Comparison of ENCODE assay signal across 7 cellular contexts in the genomic region with DNA sequence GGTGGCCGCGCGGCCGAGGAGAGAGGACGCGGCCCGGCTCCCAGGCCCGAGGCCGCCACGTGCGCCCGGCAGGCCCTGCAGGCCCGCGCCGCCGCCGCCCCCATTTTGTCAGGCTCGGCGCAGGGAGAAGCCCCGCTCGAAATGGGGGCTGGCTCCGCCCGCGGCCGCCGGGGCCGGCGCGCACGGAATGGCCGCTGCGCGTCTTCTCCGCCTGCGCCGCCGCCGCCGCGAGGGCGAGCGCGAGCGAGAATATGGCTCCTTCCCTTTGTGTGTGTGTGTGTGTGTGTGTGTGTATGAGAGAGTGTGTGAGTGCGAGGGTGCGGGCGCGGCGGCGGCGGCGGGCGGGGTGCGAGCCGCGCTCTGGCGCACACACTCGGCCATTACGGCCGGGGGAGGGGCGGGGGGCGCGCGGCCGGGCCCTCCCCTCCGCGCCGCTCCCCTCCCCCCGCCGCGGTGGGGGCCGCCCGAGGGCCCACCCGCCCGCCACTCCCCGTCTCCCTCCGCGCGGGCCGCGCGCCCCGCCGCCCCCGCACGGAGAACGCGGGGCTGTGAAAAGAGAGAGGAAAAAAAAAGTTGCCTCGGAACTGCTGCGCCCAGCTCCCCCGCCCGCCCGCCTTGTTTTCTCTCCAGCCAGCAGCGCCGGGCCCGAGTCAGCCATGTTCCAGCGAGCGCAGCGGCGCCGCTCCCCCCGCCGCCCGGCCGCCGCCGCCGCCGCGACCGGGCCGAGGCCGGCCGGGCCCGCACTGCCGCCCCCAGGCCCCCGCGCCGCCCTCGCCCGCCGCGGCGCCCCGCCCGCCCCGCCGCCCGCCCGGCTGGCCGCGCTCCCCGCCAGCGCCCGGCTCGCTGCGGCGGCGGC. TPM values are rescaled to one million over a fixed set of nuclear protein-coding genes. Genes with fewer than 3 reads are reported as not detected.
DNase-seq lines count a peak whose midpoint lies in the region; ATAC-seq, FAIRE-seq and TF ChIP-seq lines count a peak whose summit lies in the region.

No MANE protein-coding gene starts in this region.

- H3K9ac ChIP-seq in keratinocyte (ENCODE audit: control insufficient read depth, extremely low read depth, insufficient read depth, low read length): peak overlapping the region; percentile 95

- H3K4me2 ChIP-seq in keratinocyte (ENCODE audit: control insufficient read depth, extremely low read depth, insufficient read depth, low read depth, low read length): peak overlapping the region; percentile 90

- H3K79me2 ChIP-seq in keratinocyte (ENCODE audit: control insufficient read depth, insufficient read depth, low read length): peaks cover 23% of the 10 kb centered on the region

- H3K27me3 ChIP-seq in keratinocyte (ENCODE audit: control insufficient read depth, extremely low read depth, insufficient read depth, low read length): no peaks in the 10 kb centered on the region

- DNase-seq in GM13977 (ENCODE audit: low spot score) (peak; percentile 78), NCI-H1694 (lab: John Stamatoyannopoulos, UW) (peak; percentile 19), keratinocyte (ENCODE audit: low read depth, low spot score) (no peak)
- peak; percentile 58 for DNase-seq in activated CD4-positive, CD25-positive, alpha-beta regulatory T cell treated with anti-CD3 and anti-CD28 coated beads, Interleukin-2, amount 50 U/mL, for 16 hours (ENCODE audit: low read depth, low spot score)
- DNase-seq in central memory CD4-positive, alpha-beta T cell: peak; percentile 76
- DNase-seq in stimulated activated CD4-positive, alpha-beta T cell treated with anti-CD3 and anti-CD28 coated beads, Interleukin-15, amount 100 ng/mL, for 24 hours: peak; percentile 81

- peaks cover 16% of the 10 kb centered on the region for H3K4me1 ChIP-seq in keratinocyte (ENCODE audit: control insufficient read depth, extremely low read depth, insufficient read depth, low read length)

- peak overlapping the region; percentile 51 to 94 (median 67) for H3K4me3 ChIP-seq in keratinocyte (ENCODE audit: control insufficient read depth in 2 of 3, extremely low read depth in 1 of 3, insufficient read depth in 2 of 3, low read depth in 1 of 3, low read length in 3 of 3)

- peak overlapping the region; percentile 94 for H3K27ac ChIP-seq in keratinocyte (ENCODE audit: control insufficient read depth, insufficient read depth, low read length)

- no peak for TF ChIP-seq CTCF in GM13977 (IDR thresholded peaks at IDR 0.05; ENCODE audit: extremely low read depth, insufficient read depth, missing control alignments)
- peak in 1 of 3 experiments; percentile 6 for TF ChIP-seq CTCF in keratinocyte (optimal IDR thresholded peaks at IDR 0.05 in 1 of 3, IDR thresholded peaks at IDR 0.05 in 1 of 3, conservative IDR thresholded peaks at IDR 0.05 in 1 of 3; ENCODE audit: extremely low read depth in 1 of 3, insufficient read depth in 2 of 3, low read length in 3 of 3)

- no peaks in the 10 kb centered on the region for H3K9me3 ChIP-seq in keratinocyte (ENCODE audit: control insufficient read depth, low read depth, low read length)

- peaks cover 1 to 10% of the 10 kb centered on the region in 2 experiments for H3K36me3 ChIP-seq in keratinocyte (ENCODE audit: control insufficient read depth in 2 of 2, extremely low read depth in 1 of 2, insufficient read depth in 2 of 2, low read length in 2 of 2)

- dilution Hi-C loops in keratinocyte (cut with MboI; ENCODE audit: extremely low pct_ligation_motif_present, low sequenced_read_pairs): no loop called here

- H4K20me1 ChIP-seq in keratinocyte (ENCODE audit: control insufficient read depth, extremely low read depth, insufficient read depth, low read length): no peaks in the 10 kb centered on the region

- peak; percentile 34 for ATAC-seq in HG02642 (IDR thresholded peaks at IDR 0.05; ENCODE audit: poor library complexity, unreplicated experiment)

- no peaks in the 10 kb centered on the region for H3K9me1 ChIP-seq in keratinocyte (ENCODE audit: control insufficient read depth, extremely low read depth, insufficient read depth, low read length)

- FAIRE-seq in keratinocyte (lab: Jason Lieb, UNC): no peak

- in situ Hi-C loops in GM13977 (cut with MboI; ENCODE audit: low pct_unique_long_range_greater_than_20kb, low sequenced_read_pairs, unreplicated experiment): no loop called here

- no peak overlapping the region for H2AFZ ChIP-seq in keratinocyte (ENCODE audit: control insufficient read depth, low read length)

RNA-seq across cellular contexts. Expression of gene HMGB1, which starts 1.0 kb away (rescaled TPM):
- polyA plus RNA-seq in keratinocyte: 63.8 to 221 TPM (median 156 TPM) in 3 replicates
- polyA plus RNA-seq in keratinocyte (2011; ENCODE audit: low read depth): 186 TPM
- polyA plus RNA-seq in keratinocyte (2011; cell fraction: cytosol; rRNA removed): 86.2 and 123 TPM in 2 replicates
- 91.3 and 133 TPM in 2 replicates for polyA plus RNA-seq in keratinocyte (2011; cell fraction: nucleus; rRNA removed)
- polyA plus RNA-seq in keratinocyte (2012; ENCODE audit: low replicate concordance): 202 and 323 TPM in 2 replicates
- 6.2 to 53.1 TPM (median 12.2 TPM) in 3 replicates for polyA minus RNA-seq in keratinocyte
- 56.4 TPM for polyA minus RNA-seq in keratinocyte (2011; cell fraction: cytosol; rRNA and poly(A)+ RNA removed)
- polyA minus RNA-seq in keratinocyte (2011; cell fraction: nucleus; rRNA and poly(A)+ RNA removed): 16.7 and 30.3 TPM in 2 replicates

RNA-seq across cellular contexts. Expression of gene UBE2L5, which starts 42.4 kb away (rescaled TPM):
- 0.26 to 0.38 TPM in 2 of 3 replicates, not detected in the other for polyA plus RNA-seq in keratinocyte
- not detected for polyA plus RNA-seq in keratinocyte (2011; ENCODE audit: low read depth)
- 0.22 and 0.30 TPM in 2 replicates for polyA plus RNA-seq in keratinocyte (2011; cell fraction: cytosol; rRNA removed)
- polyA plus RNA-seq in keratinocyte (2011; cell fraction: nucleus; rRNA removed): not detected in 2 replicates
- polyA plus RNA-seq in keratinocyte (2012; ENCODE audit: low replicate concordance): 0.34 TPM in 1 of 2 replicates, not detected in the other
- polyA minus RNA-seq in keratinocyte: not detected in 3 replicates
- polyA minus RNA-seq in keratinocyte (2011; cell fraction: cytosol; rRNA and poly(A)+ RNA removed): not detected
- polyA minus RNA-seq in keratinocyte (2011; cell fraction: nucleus; rRNA and poly(A)+ RNA removed): not detected in 2 replicates
